Comparison of ENCODE assay signal across 17 cellular contexts in genomic region chrX:19906293-19906692, GRCh38. TPM values are rescaled to one million over a fixed set of nuclear protein-coding genes. Genes with fewer than 3 reads are reported as not detected.
A peak's percentile ranks its signal among the peaks of the same experiment; 100 is the strongest.
DNase-seq lines count a peak whose midpoint lies in the region; ATAC-seq, FAIRE-seq and TF ChIP-seq lines count a peak whose summit lies in the region.
"Had no signal": no experiment of that assay in that cellular context is flagged by ENCODE, and none has a peak within 500 bp of the region (broad histone marks: within the 10 kb centered on the region; RNA-seq: fewer than 3 reads in every experiment).

No MANE protein-coding gene starts in this region.

- no peaks in the 10 kb centered on the region for H3K79me2 ChIP-seq in GM12878 (ENCODE audit: control insufficient read depth, insufficient read depth, low read length)

- no peak overlapping the region for H2AFZ ChIP-seq in GM12878 (ENCODE audit: control insufficient read depth, low read depth, low read length)
- H2AFZ ChIP-seq: GM23248 had no signal

- no peak for TF ChIP-seq POLR2A in GM12878 (IDR thresholded peaks at IDR 0.05; ENCODE audit: low read depth, low read length)
- no peak for TF ChIP-seq POLR2A in lower leg skin (IDR thresholded peaks at IDR 0.05)

- POLR2A ChIA-PET in GM12878 (lab: Charles Lee): no interaction called here

- in situ Hi-C loops in GM12878 (cut with MboI): loop anchor here (10.0 to 25.0 kb wide), 2 partner anchors 156 to 539 kb away; no protein-coding TSS in a partner anchor

- DNase-seq in GM18507 (ENCODE audit: extremely low spot score, insufficient read length, low read depth): no peak
- DNase-seq in NOMO-1 treated with DMSO at 0.1 percent for 48 hours (lab: John Stamatoyannopoulos, UW; ENCODE audit: unreplicated experiment): peak; percentile 89
- no peak for DNase-seq in GM12878 (ENCODE audit: low read depth, low spot score)
- no peak for DNase-seq in activated CD4-positive, CD25-positive, alpha-beta regulatory T cell (lab: John Stamatoyannopoulos, UW)
- no peak for DNase-seq in NCI-H1092 (lab: John Stamatoyannopoulos, UW)
- no peak for DNase-seq in lower leg skin (ENCODE audit: low spot score in 2 of 2)
- DNase-seq: activated CD4-positive, CD25-positive, alpha-beta regulatory T cell treated with anti-CD3 and anti-CD28 coated beads, Interleukin-2, amount 50 U/mL, for 72 hours; GM23248; heart right ventricle; mammary epithelial cell; NCI-H187; NCI-H446; Right ventricle myocardium superior had no signal

- H3K4me2 ChIP-seq in BLaER1 (peak overlapping the region; percentile 50), GM12878 (ENCODE audit: control insufficient read depth, insufficient read depth) (no peak overlapping the region)

- TF ChIP-seq EP300 in GM12878 (IDR thresholded peaks at IDR 0.05; ENCODE audit: borderline replicate concordance in 1 of 2, control insufficient read depth in 1 of 2, low read depth in 2 of 2, low read length in 2 of 2): no peak

- no TSS peak for BruUV-seq in GM12878 (replicated peaks; lab: Mats Ljungman, UMichigan)

- H3K27ac ChIP-seq in BLaER1 (peak overlapping the region; percentile 41; the same call in 1 of the 2 replicates), GM12878 (ENCODE audit: control insufficient read depth, insufficient read depth) (no peak overlapping the region)
- H3K27ac ChIP-seq: GM23248, heart right ventricle, right atrium auricular region, vagina had no signal

- CTCF ChIA-PET in GM12878 (lab: Yijun Ruan, JAX): interaction anchor here (1.8 to 4.7 kb wide), 6 partner anchors 9 to 223 kb away, joined by 4 to 183 read pairs (median 10); no protein-coding TSS in a partner anchor

- H3K4me3 ChIP-seq in BLaER1: no peak overlapping the region
- no peak overlapping the region for H3K4me3 ChIP-seq in GM12878
- no peak overlapping the region for H3K4me3 ChIP-seq in lower leg skin (ENCODE audit: low read depth, poor library complexity, severe bottlenecking)
- H3K4me3 ChIP-seq: GM23248, heart right ventricle, right atrium auricular region, vagina had no signal

- no peak for ATAC-seq in GM12878
- ATAC-seq in HG02852 (IDR thresholded peaks at IDR 0.05; ENCODE audit: unreplicated experiment): no peak
- ATAC-seq: heart right ventricle had no signal

- RAD21 ChIA-PET in GM12878 (lab: Charles Lee; ENCODE audit: unreplicated experiment): interaction anchor here (2.0 to 3.0 kb wide), 2 partner anchors 59 to 161 kb away, joined by 7 to 60 read pairs; no protein-coding TSS in a partner anchor

- H3K9ac ChIP-seq in BLaER1: peak overlapping the region; percentile 16; the same call in 1 of the 2 replicates
- H3K9ac ChIP-seq in GM12878 (ENCODE audit: control insufficient read depth, insufficient read depth, low read length): no peak overlapping the region
- H3K9ac ChIP-seq: GM23248 had no signal

- FAIRE-seq in GM18507 (lab: Jason Lieb, UNC) (peak; percentile 9), GM12878 (lab: Jason Lieb, UNC) (no peak)

- H3K9me3 ChIP-seq in BLaER1: no peaks in the 10 kb centered on the region
- H3K9me3 ChIP-seq in GM12878 (replicated peaks; ENCODE audit: control insufficient read depth, insufficient read depth, low read length): no peaks in the 10 kb centered on the region
- H3K9me3 ChIP-seq: heart right ventricle, right atrium auricular region, vagina had no signal

- H3K36me3 ChIP-seq in BLaER1 (no peaks in the 10 kb centered on the region), GM12878 (ENCODE audit: control insufficient read depth in 2 of 2, insufficient read depth in 2 of 2, low read length in 1 of 2) (no peaks in the 10 kb centered on the region)
- H3K36me3 ChIP-seq: heart right ventricle, right atrium auricular region, vagina had no signal

- no peaks in the 10 kb centered on the region for H3K27me3 ChIP-seq in BLaER1
- H3K27me3 ChIP-seq in GM12878 (replicated peaks in 1 of 2; ENCODE audit: control insufficient read depth in 2 of 2, insufficient read depth in 2 of 2, low read length in 1 of 2): no peaks in the 10 kb centered on the region
- H3K27me3 ChIP-seq: heart right ventricle, right atrium auricular region, vagina had no signal

- peaks cover 26% of the 10 kb centered on the region for H3K4me1 ChIP-seq in BLaER1
- H3K4me1 ChIP-seq in GM12878 (ENCODE audit: control insufficient read depth, insufficient read depth, low read length): no peaks in the 10 kb centered on the region; the same call in 1 of the 2 replicates
- H3K4me1 ChIP-seq: heart right ventricle, right atrium auricular region, vagina had no signal

- SMC1A ChIA-PET in GM12878 (lab: Charles Lee; ENCODE audit: uncharacterized antibody, unreplicated experiment): interaction anchor here (0.6 to 3.0 kb wide), 7 partner anchors 9 to 1111 kb away, joined by 3 to 90 read pairs (median 5); no protein-coding TSS in a partner anchor

- intact Hi-C loops in GM12878 (cut with micrococcal nuclease; ENCODE audit: unreplicated experiment): loop anchor here (10.0 kb wide), 1 partner anchor 539 kb away; no protein-coding TSS in a partner anchor
- intact Hi-C loops in lower leg skin (cut with DNase I; ENCODE audit: low total_unique reads): loop anchor here (10.0 kb wide), 1 partner anchor 159 kb away; no protein-coding TSS in a partner anchor

- H4K20me1 ChIP-seq in BLaER1 (no peaks in the 10 kb centered on the region), GM12878 (ENCODE audit: control insufficient read depth, insufficient read depth) (no peaks in the 10 kb centered on the region)

- WGBS in GM12878 (ENCODE audit: insufficient coverage, insufficient replicate concordance, low lambda C conversion rate, missing lambda C conversion rate): 20% methylated on average over 3 of the region's 3 CpGs
- WGBS in lower leg skin, 2 donors: 50 to 64% methylated on average over 3 of the region's 3 CpGs

- TF ChIP-seq CTCF in GM12878 (IDR thresholded peaks at IDR 0.05 in 2 of 3, conservative IDR thresholded peaks at IDR 0.05 in 1 of 3; ENCODE audit: control insufficient read depth in 2 of 3, extremely low read depth in 1 of 3, insufficient read depth in 1 of 3, low read depth in 3 of 3, low read length in 3 of 3) (no peak), lower leg skin (IDR thresholded peaks at IDR 0.05) (no peak)

- no peak for TF ChIP-seq RAD21 in GM12878 (IDR thresholded peaks at IDR 0.05; ENCODE audit: insufficient read depth, low read depth, low read length)

TF ChIP-seq in GM12878, 131 proteins besides CTCF, POLR2A, EP300 and RAD21 (continues in another document):
- TF ChIP-seq RUNX3 (IDR thresholded peaks at IDR 0.05; ENCODE audit: low read length) (peak; percentile 80), TCF7 (IDR thresholded peaks at IDR 0.05; ENCODE audit: borderline replicate concordance) (peak; percentile 35; the same call in 1 of the 2 replicates), NFYA (IDR thresholded peaks at IDR 0.05; ENCODE audit: borderline replicate concordance, low read depth, low read length) (no peak), ZBTB33 (IDR thresholded peaks at IDR 0.05) (no peak), POU2F2 (IDR thresholded peaks at IDR 0.05; ENCODE audit: borderline replicate concordance, low read depth, low read length) (no peak), FOS (IDR thresholded peaks at IDR 0.05; ENCODE audit: borderline replicate concordance, extremely low read depth, insufficient read length) (no peak), CREB1 (IDR thresholded peaks at IDR 0.05; ENCODE audit: low read depth) (no peak), NFIC (IDR thresholded peaks at IDR 0.05; ENCODE audit: low read depth, low read length) (peak; percentile 40; the same call in 1 of the 2 replicates)

RNA-seq across cellular contexts. Expression of gene SH3KBP1, which starts 18.9 kb away (rescaled TPM):
- 127 and 135 TPM in 2 replicates for total RNA-seq in GM12878 (2013; cell fraction: nucleolus; rRNA removed)
- total RNA-seq in GM12878 (2014; rRNA removed) (62.9 and 64.1 TPM in 2 replicates), GM12878 (2014; rRNA removed; fragmentation: Illumina TruSeq; extraction: Trizol) (93.8 and 97.0 TPM in 2 replicates), GM12878 (2021) (133 and 147 TPM in 2 replicates), lower leg skin (10 to 100 TPM; 10.7 to 21.5 (median 15.5) TPM)
- polyA plus RNA-seq in GM12878 (2011; ENCODE audit: low read depth): 47.8 TPM
- polyA plus RNA-seq in GM12878 (2011; rRNA removed) (196 and 229 TPM in 2 replicates), GM12878 (2014; fragmentation: Illumina TruSeq; extraction: Trizol) (138 and 150 TPM in 2 replicates), GM12878 (2014; fragmentation: Nextera tagmentation; extraction: Ambion mirVana) (10 to 100 TPM; 19.4 to 29.4 TPM), GM12878 (2014; rRNA removed) (77.0 and 88.7 TPM in 2 replicates), GM12878 (2016; fragmentation: Nextera tagmentation; extraction: Ambion mirVana) (100 to 1,000 TPM; 202 to 208 TPM)
- polyA plus RNA-seq in GM12878 (2011; cell fraction: cytosol; rRNA removed): 102 and 107 TPM in 2 replicates
- polyA plus RNA-seq in GM12878 (2011; cell fraction: nucleus; rRNA removed): 109 and 117 TPM in 2 replicates
- polyA plus RNA-seq in GM12878 (2012): 97.8 and 124 TPM in 2 replicates
- 189 and 277 TPM in 2 replicates for polyA minus RNA-seq in GM12878 (2011; rRNA and poly(A)+ RNA removed)
- 51.5 and 57.2 TPM in 2 replicates for polyA minus RNA-seq in GM12878 (2011; cell fraction: cytosol; rRNA and poly(A)+ RNA removed)
- polyA minus RNA-seq in GM12878 (2011; cell fraction: nucleus; rRNA and poly(A)+ RNA removed): 31.6 and 79.4 TPM in 2 replicates
